1 cellular context compared by ENCODE assay signal in the genomic region with DNA sequence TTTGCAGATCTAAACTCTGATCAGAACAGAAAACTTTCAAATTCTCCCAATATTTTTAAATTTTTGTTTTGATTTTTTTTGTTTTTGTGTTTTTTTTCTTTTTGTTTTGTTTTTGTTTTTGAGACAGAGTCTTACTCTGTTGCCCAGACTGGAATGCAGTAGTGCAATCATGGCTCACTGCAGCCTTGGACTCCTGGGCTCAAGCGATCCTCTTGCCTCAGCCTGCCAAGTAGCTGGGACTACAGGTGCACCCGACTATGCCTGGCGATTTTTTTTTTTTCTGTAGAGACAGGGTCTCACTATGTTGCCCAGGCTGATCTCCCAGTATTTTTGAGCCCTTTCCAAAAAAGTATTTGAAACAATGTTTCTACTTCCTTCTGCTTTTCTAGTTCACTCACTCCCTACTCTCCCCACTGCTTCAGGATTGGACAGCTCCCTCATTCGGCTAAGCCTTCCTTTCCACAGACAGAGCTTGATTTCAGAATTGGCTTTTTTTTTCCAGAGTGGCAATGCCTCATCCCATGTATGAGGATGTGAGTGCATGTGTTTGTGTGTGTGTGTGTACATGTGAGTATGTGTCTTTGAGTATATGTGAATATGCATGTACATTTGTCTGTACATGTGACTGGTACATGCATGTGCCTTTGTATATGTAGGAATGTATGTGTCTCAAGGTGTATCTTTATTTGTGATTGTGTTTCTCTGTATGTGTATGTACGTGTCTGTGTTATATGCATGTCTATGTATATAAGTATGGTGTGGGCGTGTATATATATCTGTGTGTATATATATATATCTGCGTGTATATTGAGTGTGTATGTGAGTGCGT.
TF ChIP-seq lines count a peak whose summit lies in the region.

No MANE protein-coding gene starts in this region.

TF ChIP-seq in HCT116, 20 proteins besides CTCF, POLR2A, EP300 and RAD21 (continued from another document):
- TF ChIP-seq, protein P1, sequence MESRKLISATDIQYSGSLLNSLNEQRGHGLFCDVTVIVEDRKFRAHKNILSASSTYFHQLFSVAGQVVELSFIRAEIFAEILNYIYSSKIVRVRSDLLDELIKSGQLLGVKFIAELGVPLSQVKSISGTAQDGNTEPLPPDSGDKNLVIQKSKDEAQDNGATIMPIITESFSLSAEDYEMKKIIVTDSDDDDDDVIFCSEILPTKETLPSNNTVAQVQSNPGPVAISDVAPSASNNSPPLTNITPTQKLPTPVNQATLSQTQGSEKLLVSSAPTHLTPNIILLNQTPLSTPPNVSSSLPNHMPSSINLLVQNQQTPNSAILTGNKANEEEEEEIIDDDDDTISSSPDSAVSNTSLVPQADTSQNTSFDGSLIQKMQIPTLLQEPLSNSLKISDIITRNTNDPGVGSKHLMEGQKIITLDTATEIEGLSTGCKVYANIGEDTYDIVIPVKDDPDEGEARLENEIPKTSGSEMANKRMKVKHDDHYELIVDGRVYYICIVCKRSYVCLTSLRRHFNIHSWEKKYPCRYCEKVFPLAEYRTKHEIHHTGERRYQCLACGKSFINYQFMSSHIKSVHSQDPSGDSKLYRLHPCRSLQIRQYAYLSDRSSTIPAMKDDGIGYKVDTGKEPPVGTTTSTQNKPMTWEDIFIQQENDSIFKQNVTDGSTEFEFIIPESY (IDR thresholded peaks at IDR 0.05; ENCODE audit: extremely low read depth, insufficient replicate concordance, low read length): no peak
- TF ChIP-seq, protein P2, sequence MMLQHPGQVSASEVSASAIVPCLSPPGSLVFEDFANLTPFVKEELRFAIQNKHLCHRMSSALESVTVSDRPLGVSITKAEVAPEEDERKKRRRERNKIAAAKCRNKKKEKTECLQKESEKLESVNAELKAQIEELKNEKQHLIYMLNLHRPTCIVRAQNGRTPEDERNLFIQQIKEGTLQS (IDR thresholded peaks at IDR 0.05): no peak
- TF ChIP-seq CBX3 (IDR thresholded peaks at IDR 0.05; ENCODE audit: low read depth) (no peak), FOSL1 (IDR thresholded peaks at IDR 0.05; ENCODE audit: low read depth) (no peak), ZFX (IDR thresholded peaks at IDR 0.05) (no peak)
- TF ChIP-seq, protein P3, sequence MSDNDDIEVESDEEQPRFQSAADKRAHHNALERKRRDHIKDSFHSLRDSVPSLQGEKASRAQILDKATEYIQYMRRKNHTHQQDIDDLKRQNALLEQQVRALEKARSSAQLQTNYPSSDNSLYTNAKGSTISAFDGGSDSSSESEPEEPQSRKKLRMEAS (IDR thresholded peaks at IDR 0.05): no peak
